ENCODE assay signal across 1 cellular context in genomic region chr19:33100894-33101644, GRCh38.
TF ChIP-seq lines count a peak whose summit lies in the region.

No MANE protein-coding gene starts in this region.

TF ChIP-seq in HepG2, 621 proteins besides CTCF, POLR2A, EP300 and RAD21 (continued from another document and continues in another):
- TF ChIP-seq, protein P1, sequence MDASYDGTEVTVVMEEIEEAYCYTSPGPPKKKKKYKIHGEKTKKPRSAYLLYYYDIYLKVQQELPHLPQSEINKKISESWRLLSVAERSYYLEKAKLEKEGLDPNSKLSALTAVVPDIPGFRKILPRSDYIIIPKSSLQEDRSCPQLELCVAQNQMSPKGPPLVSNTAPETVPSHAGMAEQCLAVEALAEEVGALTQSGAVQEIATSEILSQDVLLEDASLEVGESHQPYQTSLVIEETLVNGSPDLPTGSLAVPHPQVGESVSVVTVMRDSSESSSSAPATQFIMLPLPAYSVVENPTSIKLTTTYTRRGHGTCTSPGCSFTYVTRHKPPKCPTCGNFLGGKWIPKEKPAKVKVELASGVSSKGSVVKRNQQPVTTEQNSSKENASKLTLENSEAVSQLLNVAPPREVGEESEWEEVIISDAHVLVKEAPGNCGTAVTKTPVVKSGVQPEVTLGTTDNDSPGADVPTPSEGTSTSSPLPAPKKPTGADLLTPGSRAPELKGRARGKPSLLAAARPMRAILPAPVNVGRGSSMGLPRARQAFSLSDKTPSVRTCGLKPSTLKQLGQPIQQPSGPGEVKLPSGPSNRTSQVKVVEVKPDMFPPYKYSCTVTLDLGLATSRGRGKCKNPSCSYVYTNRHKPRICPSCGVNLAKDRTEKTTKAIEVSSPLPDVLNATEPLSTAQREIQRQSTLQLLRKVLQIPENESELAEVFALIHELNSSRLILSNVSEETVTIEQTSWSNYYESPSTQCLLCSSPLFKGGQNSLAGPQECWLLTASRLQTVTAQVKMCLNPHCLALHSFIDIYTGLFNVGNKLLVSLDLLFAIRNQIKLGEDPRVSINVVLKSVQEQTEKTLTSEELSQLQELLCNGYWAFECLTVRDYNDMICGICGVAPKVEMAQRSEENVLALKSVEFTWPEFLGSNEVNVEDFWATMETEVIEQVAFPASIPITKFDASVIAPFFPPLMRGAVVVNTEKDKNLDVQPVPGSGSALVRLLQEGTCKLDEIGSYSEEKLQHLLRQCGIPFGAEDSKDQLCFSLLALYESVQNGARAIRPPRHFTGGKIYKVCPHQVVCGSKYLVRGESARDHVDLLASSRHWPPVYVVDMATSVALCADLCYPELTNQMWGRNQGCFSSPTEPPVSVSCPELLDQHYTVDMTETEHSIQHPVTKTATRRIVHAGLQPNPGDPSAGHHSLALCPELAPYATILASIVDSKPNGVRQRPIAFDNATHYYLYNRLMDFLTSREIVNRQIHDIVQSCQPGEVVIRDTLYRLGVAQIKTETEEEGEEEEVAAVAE (CRISPR knock-in tag; IDR thresholded peaks at IDR 0.05; ENCODE audit: borderline replicate concordance): 0 out of 2 replicates have a peak, but pooled peaks have one; percentile 33
- TF ChIP-seq ZNF567 (CRISPR knock-in tag; IDR thresholded peaks at IDR 0.05; ENCODE audit: borderline replicate concordance) (no peak), ZNF761 (CRISPR knock-in tag; conservative IDR thresholded peaks at IDR 0.05) (no peak), ELK4 (CRISPR knock-in tag; IDR thresholded peaks at IDR 0.05; ENCODE audit: borderline replicate concordance) (no peak), GTF3A (CRISPR knock-in tag; conservative IDR thresholded peaks at IDR 0.05) (no peak), U2AF2 (IDR thresholded peaks at IDR 0.05; ENCODE audit: low read depth, low read length) (no peak), ZFP1 (CRISPR knock-in tag; IDR thresholded peaks at IDR 0.05) (0 out of 2 replicates have a peak, but pooled peaks have one; percentile 10), CBX5 (CRISPR knock-in tag; IDR thresholded peaks at IDR 0.05; ENCODE audit: borderline replicate concordance) (peak; percentile 27; the same call in 1 of the 2 replicates), ZFX (CRISPR knock-in tag; IDR thresholded peaks at IDR 0.05; ENCODE audit: low read depth) (peak; percentile 14; the same call in 1 of the 2 replicates), ZSCAN30 (CRISPR knock-in tag; IDR thresholded peaks at IDR 0.05) (no peak), HMG20A (CRISPR knock-in tag; IDR thresholded peaks at IDR 0.05; ENCODE audit: borderline replicate concordance) (peak; percentile 97), ZSCAN31 (CRISPR knock-in tag; IDR thresholded peaks at IDR 0.05; ENCODE audit: low read depth) (no peak), ZNF781 (CRISPR knock-in tag; IDR thresholded peaks at IDR 0.05; ENCODE audit: borderline replicate concordance, not compliant biosample characterization) (no peak), PAXIP1 (CRISPR knock-in tag; conservative IDR thresholded peaks at IDR 0.05) (peak; percentile 81), ZGPAT (CRISPR knock-in tag; IDR thresholded peaks at IDR 0.05) (peak; percentile 65), MEIS1 (CRISPR knock-in tag; IDR thresholded peaks at IDR 0.05; ENCODE audit: borderline replicate concordance) (no peak), KMT2B (CRISPR knock-in tag; IDR thresholded peaks at IDR 0.05) (0 out of 2 replicates have a peak, but pooled peaks have one; percentile 26), DMTF1 (CRISPR knock-in tag; IDR thresholded peaks at IDR 0.05) (no peak), SIX4 (CRISPR knock-in tag; IDR thresholded peaks at IDR 0.05) (peak; percentile 81), PHF21A (CRISPR knock-in tag; IDR thresholded peaks at IDR 0.05) (peak; percentile 52), ZNF280B (CRISPR knock-in tag; IDR thresholded peaks at IDR 0.05; ENCODE audit: borderline replicate concordance) (no peak), PHF20 (CRISPR knock-in tag; IDR thresholded peaks at IDR 0.05) (no peak), KDM3A (CRISPR knock-in tag; IDR thresholded peaks at IDR 0.05; ENCODE audit: low read depth) (no peak), DR1 (CRISPR knock-in tag; IDR thresholded peaks at IDR 0.05) (no peak), ZFP90 (CRISPR knock-in tag; IDR thresholded peaks at IDR 0.05; ENCODE audit: borderline replicate concordance) (no peak), FOXJ3 (CRISPR knock-in tag; IDR thresholded peaks at IDR 0.05; ENCODE audit: borderline replicate concordance) (peak; percentile 92), BRCA1 (CRISPR knock-in tag; IDR thresholded peaks at IDR 0.05) (no peak), RBM22 (optimal IDR thresholded peaks at IDR 0.05; ENCODE audit: low read length) (peak; percentile 74), ZNF546 (CRISPR knock-in tag; conservative IDR thresholded peaks at IDR 0.05) (no peak), ZNF331 (CRISPR knock-in tag; IDR thresholded peaks at IDR 0.05) (0 out of 2 replicates have a peak, but pooled peaks have one; percentile 51), MXD4 (CRISPR knock-in tag; IDR thresholded peaks at IDR 0.05) (no peak), ARHGAP35 (CRISPR knock-in tag; IDR thresholded peaks at IDR 0.05; ENCODE audit: borderline replicate concordance) (no peak), EEA1 (CRISPR knock-in tag; IDR thresholded peaks at IDR 0.05; ENCODE audit: borderline replicate concordance) (no peak), HNF4G (IDR thresholded peaks at IDR 0.05; ENCODE audit: borderline replicate concordance, low read depth, low read length) (peak; percentile 55; the same call in 1 of the 2 replicates), HNF4G (CRISPR knock-in tag; IDR thresholded peaks at IDR 0.05; ENCODE audit: borderline replicate concordance, low read depth) (no peak), ZNF703 (CRISPR knock-in tag; IDR thresholded peaks at IDR 0.05; ENCODE audit: borderline replicate concordance) (no peak), FOXP1 (IDR thresholded peaks at IDR 0.05) (no peak), FOXP1 (CRISPR knock-in tag; IDR thresholded peaks at IDR 0.05) (peak; percentile 39; the same call in 1 of the 2 replicates), ZNF382 (CRISPR knock-in tag; IDR thresholded peaks at IDR 0.05; ENCODE audit: borderline replicate concordance) (no peak), JUN (CRISPR knock-in tag; IDR thresholded peaks at IDR 0.05) (peak; percentile 59; the same call in 1 of the 2 replicates)
- TF ChIP-seq, protein P2, sequence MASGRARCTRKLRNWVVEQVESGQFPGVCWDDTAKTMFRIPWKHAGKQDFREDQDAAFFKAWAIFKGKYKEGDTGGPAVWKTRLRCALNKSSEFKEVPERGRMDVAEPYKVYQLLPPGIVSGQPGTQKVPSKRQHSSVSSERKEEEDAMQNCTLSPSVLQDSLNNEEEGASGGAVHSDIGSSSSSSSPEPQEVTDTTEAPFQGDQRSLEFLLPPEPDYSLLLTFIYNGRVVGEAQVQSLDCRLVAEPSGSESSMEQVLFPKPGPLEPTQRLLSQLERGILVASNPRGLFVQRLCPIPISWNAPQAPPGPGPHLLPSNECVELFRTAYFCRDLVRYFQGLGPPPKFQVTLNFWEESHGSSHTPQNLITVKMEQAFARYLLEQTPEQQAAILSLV (CRISPR knock-in tag; IDR thresholded peaks at IDR 0.05; ENCODE audit: borderline replicate concordance): no peak
- TF ChIP-seq, protein P3, sequence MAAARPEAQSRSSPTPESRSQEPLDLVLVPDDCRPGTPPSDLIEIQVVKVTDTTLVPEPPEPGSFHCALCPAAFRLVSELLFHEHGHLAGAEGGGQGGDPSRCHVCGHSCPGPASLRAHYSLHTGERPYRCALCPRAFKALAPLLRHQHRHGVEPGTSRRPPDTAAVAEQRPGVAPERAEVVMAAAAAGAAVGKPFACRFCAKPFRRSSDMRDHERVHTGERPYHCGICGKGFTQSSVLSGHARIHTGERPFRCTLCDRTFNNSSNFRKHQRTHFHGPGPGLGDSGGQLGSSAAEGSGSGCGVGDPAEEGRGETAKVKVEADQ (CRISPR knock-in tag; IDR thresholded peaks at IDR 0.05; ENCODE audit: borderline replicate concordance): no peak
